In genomic region chr4:48704091-48704802, GRCh38 we compare ENCODE assay signal across 21 cellular contexts.
"Had no signal": no experiment of that assay in that cellular context is flagged by ENCODE, and none has a peak within 500 bp of the region (broad histone marks: within the 10 kb centered on the region; RNA-seq: fewer than 3 reads in every experiment).

No MANE protein-coding gene starts in this region.

- H3K9ac ChIP-seq: parathyroid adenoma had no signal

- ATAC-seq: activated CD8-positive, alpha-beta T cell treated with anti-CD3 and anti-CD28 coated beads for 36 hours; activated naive CD8-positive, alpha-beta T cell treated with anti-CD3 and anti-CD28 coated beads, Interleukin-2, amount 50 U/mL, for 24 hours; esophagus mucosa; left cardiac atrium; naive thymus-derived CD8-positive, alpha-beta T cell; stimulated activated naive B cell treated with anti-CD40 and anti-IgM and Interleukin-4, amounts not matched to agents 10 μg/mL and 1 μg/mL and 100 μg/mL, for 72 hours had no signal

- H3K4me3 Mint-ChIP-seq: activated CD4-positive, alpha-beta T cell treated with anti-CD3 and anti-CD28 coated beads, Interleukin-2, amount 10 ng/mL, durations not matched to agents 24 days and 14 days; activated CD8-positive, alpha-beta T cell treated with anti-CD3 and anti-CD28 coated beads for 36 hours; activated naive CD8-positive, alpha-beta T cell treated with anti-CD3 and anti-CD28 coated beads, Interleukin-2, amount 50 U/mL, for 24 hours; activated T-cell treated with anti-CD3 and anti-CD28 coated beads, Interleukin-2, amount 50 U/mL, for 24 hours; central memory CD8-positive, alpha-beta T cell; stimulated activated naive B cell treated with anti-CD40 and anti-IgM and Interleukin-4, amounts not matched to agents 10 μg/mL and 1 μg/mL and 100 μg/mL, for 72 hours had no signal

- H3K9me3 ChIP-seq: neutrophil, sigmoid colon, spleen had no signal

- H2AFZ ChIP-seq: parathyroid adenoma had no signal

- H3K27ac Mint-ChIP-seq: activated CD4-positive, alpha-beta T cell treated with anti-CD3 and anti-CD28 coated beads, Interleukin-2, amount 10 ng/mL, durations not matched to agents 24 days and 14 days; activated CD8-positive, alpha-beta T cell treated with anti-CD3 and anti-CD28 coated beads for 36 hours; activated naive CD8-positive, alpha-beta T cell treated with anti-CD3 and anti-CD28 coated beads, Interleukin-2, amount 50 U/mL, for 24 hours; activated T-cell treated with anti-CD3 and anti-CD28 coated beads, Interleukin-2, amount 50 U/mL, for 24 hours; activated T-helper 2 cell treated with anti-CD3 and anti-CD28 coated beads, Interferon-gamma antibody, Interleukin-2, Interleukin-4, amounts not matched to agents 10 μg/mL and 5 μg/mL and 100 μg/mL, durations not matched to agents 14 hours and 24 hours and 36 hours; stimulated activated naive B cell treated with anti-CD40 and anti-IgM and Interleukin-4, amounts not matched to agents 10 μg/mL and 1 μg/mL and 100 μg/mL, for 72 hours had no signal

- H3K27me3 Mint-ChIP-seq: activated CD4-positive, alpha-beta T cell treated with anti-CD3 and anti-CD28 coated beads, Interleukin-2, amount 10 ng/mL, durations not matched to agents 24 days and 14 days; activated CD8-positive, alpha-beta T cell treated with anti-CD3 and anti-CD28 coated beads for 36 hours; activated naive CD8-positive, alpha-beta T cell treated with anti-CD3 and anti-CD28 coated beads, Interleukin-2, amount 50 U/mL, for 24 hours; activated T-cell treated with anti-CD3 and anti-CD28 coated beads, Interleukin-2, amount 50 U/mL, for 24 hours; central memory CD8-positive, alpha-beta T cell; naive thymus-derived CD8-positive, alpha-beta T cell; stimulated activated naive B cell treated with anti-CD40 and anti-IgM and Interleukin-4, amounts not matched to agents 10 μg/mL and 1 μg/mL and 100 μg/mL, for 72 hours had no signal

- H3K27ac ChIP-seq: brain microvascular endothelial cell, coronary artery, neutrophil, parathyroid adenoma, sigmoid colon, spleen had no signal

- H3K4me1 ChIP-seq: parathyroid adenoma had no signal

- H3K9me3 Mint-ChIP-seq: activated CD4-positive, alpha-beta T cell treated with anti-CD3 and anti-CD28 coated beads, Interleukin-2, amount 10 ng/mL, durations not matched to agents 24 days and 14 days; activated CD8-positive, alpha-beta T cell treated with anti-CD3 and anti-CD28 coated beads for 36 hours; activated naive CD8-positive, alpha-beta T cell treated with anti-CD3 and anti-CD28 coated beads, Interleukin-2, amount 50 U/mL, for 24 hours; activated T-cell treated with anti-CD3 and anti-CD28 coated beads, Interleukin-2, amount 50 U/mL, for 24 hours; activated T-helper 2 cell treated with anti-CD3 and anti-CD28 coated beads, Interferon-gamma antibody, Interleukin-2, Interleukin-4, amounts not matched to agents 10 μg/mL and 5 μg/mL and 100 μg/mL, durations not matched to agents 14 hours and 24 hours and 36 hours; central memory CD8-positive, alpha-beta T cell had no signal

- H3K27me3 ChIP-seq: brain microvascular endothelial cell, neutrophil, sigmoid colon, spleen had no signal

- DNase-seq: activated CD4-positive, alpha-beta T cell treated with anti-CD3 and anti-CD28 coated beads, Interleukin-2, amount 10 ng/mL, durations not matched to agents 24 days and 14 days; activated CD8-positive, alpha-beta T cell treated with anti-CD3 and anti-CD28 coated beads for 36 hours; activated naive CD4-positive, alpha-beta T cell treated with Interleukin-2 at 50 U/mL for 16 hours; activated naive CD8-positive, alpha-beta T cell treated with anti-CD3 and anti-CD28 coated beads, Interleukin-2, amount 50 U/mL, for 24 hours; activated T-cell treated with anti-CD3 and anti-CD28 coated beads, Interleukin-2, amount 50 U/mL, for 24 hours; aorta; brain microvascular endothelial cell; left cardiac atrium; mesenchymal stem cell; naive thymus-derived CD8-positive, alpha-beta T cell; sigmoid colon; spleen; stimulated activated CD4-positive, alpha-beta T cell treated with anti-CD3 and anti-CD28 coated beads, Interleukin-4, amount 100 ng/mL, for 4 hours; stimulated activated naive B cell treated with anti-CD40 and anti-IgM and Interleukin-4, amounts not matched to agents 10 μg/mL and 1 μg/mL and 100 μg/mL, for 72 hours; T1000 had no signal

- H3K36me3 ChIP-seq: brain microvascular endothelial cell had no signal

- H3K4me3 ChIP-seq: coronary artery, sigmoid colon, spleen had no signal
